17 cellular contexts compared by ENCODE assay signal in genomic region chr22:17348464-17349103, GRCh38. TPM values are rescaled to one million over a fixed set of nuclear protein-coding genes. Genes with fewer than 3 reads are reported as not detected.
A peak's percentile ranks its signal among the peaks of the same experiment; 100 is the strongest.
DNase-seq lines count a peak whose midpoint lies in the region; ATAC-seq and TF ChIP-seq lines count a peak whose summit lies in the region.
"Had no signal": no experiment of that assay in that cellular context is flagged by ENCODE, and none has a peak within 500 bp of the region (broad histone marks: within the 10 kb centered on the region; RNA-seq: fewer than 3 reads in every experiment).

No MANE protein-coding gene starts in this region.

- CTCF ChIA-PET in PC-3 (lab: Charles Lee) = no interaction called here

- H3K27ac ChIP-seq in GM23338 (ENCODE audit: low read depth) (no peak overlapping the region), PC-3 (ENCODE audit: low read length) (no peak overlapping the region), neural progenitor cell (no peak overlapping the region)
- H3K27ac ChIP-seq: SK-N-MC had no signal

- BruUV-seq in PC-3 (replicated peaks; lab: Mats Ljungman, UMichigan) = no TSS peak

- H3K27me3 ChIP-seq in GM23338 (ENCODE audit: insufficient read depth) = no peaks in the 10 kb centered on the region
- peaks cover 9% of the 10 kb centered on the region for H3K27me3 ChIP-seq in PC-3 (ENCODE audit: low read length)
- H3K27me3 ChIP-seq in neural progenitor cell = no peaks in the 10 kb centered on the region

- H4K20me1 ChIP-seq in GM23338 (replicated peaks; ENCODE audit: insufficient read depth) = no peaks in the 10 kb centered on the region
- H4K20me1 ChIP-seq in PC-3 (ENCODE audit: low read length) = no peaks in the 10 kb centered on the region
- no peaks in the 10 kb centered on the region for H4K20me1 ChIP-seq in neural progenitor cell (ENCODE audit: low read depth)

- H3K27me3 Mint-ChIP-seq in GM23338 (ENCODE audit: insufficient read depth, low read depth, poor library complexity) (no peaks in the 10 kb centered on the region), neural progenitor cell (ENCODE audit: insufficient read depth, low read depth) (peaks cover 5% of the 10 kb centered on the region)
- peaks cover 6 to 13% of the 10 kb centered on the region in 2 donors for H3K27me3 Mint-ChIP-seq in natural killer cell treated with Interleukin-12 subunit alpha and Interleukin-12 subunit beta and Interleukin-15 and Interleukin-18, amount 100 ng/mL, for 72 hours

- H3K4me3 ChIP-seq in GM23338 (no peak overlapping the region), PC-3 (ENCODE audit: low read length) (no peak overlapping the region), neural progenitor cell (no peak overlapping the region)
- H3K4me3 ChIP-seq: SK-N-MC had no signal

- no peaks in the 10 kb centered on the region for H3K9me3 ChIP-seq in PC-3 (ENCODE audit: low read length)
- H3K9me3 ChIP-seq in neural progenitor cell (ENCODE audit: low read depth) = no peaks in the 10 kb centered on the region
- H3K9me3 ChIP-seq: Caco-2 had no signal

- H3F3A ChIP-seq in GM23338 (replicated peaks; ENCODE audit: low read depth) (peaks cover 7% of the 10 kb centered on the region; the same call in 1 of the 2 replicates), PC-3 (ENCODE audit: low read length, unreplicated experiment) (no peaks in the 10 kb centered on the region), neural progenitor cell (ENCODE audit: low read depth) (no peaks in the 10 kb centered on the region)

- peak overlapping the region; percentile 90 for H2AFZ ChIP-seq in GM23338
- H2AFZ ChIP-seq in PC-3 (ENCODE audit: low read length) = no peak overlapping the region
- H2AFZ ChIP-seq in neural progenitor cell (replicated peaks) = peak overlapping the region; percentile 11

- no peak for TF ChIP-seq CTCF in GM23338 (conservative IDR thresholded peaks at IDR 0.05; ENCODE audit: low read depth in 2 of 2)
- TF ChIP-seq CTCF in PC-3 (conservative IDR thresholded peaks at IDR 0.05; ENCODE audit: low read depth, low read length) = no peak
- no peak for TF ChIP-seq CTCF in neural progenitor cell (IDR thresholded peaks at IDR 0.05)

- no peak overlapping the region for H3K9ac ChIP-seq in PC-3 (ENCODE audit: low read length)
- H3K9ac ChIP-seq in neural progenitor cell = no peak overlapping the region

- H3K79me2 ChIP-seq in GM23338 (replicated peaks; ENCODE audit: insufficient read depth) = no peaks in the 10 kb centered on the region
- H3K79me2 ChIP-seq in PC-3 (ENCODE audit: low read length) = no peaks in the 10 kb centered on the region
- no peaks in the 10 kb centered on the region for H3K79me2 ChIP-seq in neural progenitor cell (ENCODE audit: low read depth)

- POLR2A ChIA-PET in PC-3 (lab: Charles Lee; ENCODE audit: unreplicated experiment) = no interaction called here

- H3K4me1 ChIP-seq in GM23338 (ENCODE audit: insufficient read depth) = no peaks in the 10 kb centered on the region
- no peaks in the 10 kb centered on the region for H3K4me1 ChIP-seq in PC-3 (ENCODE audit: insufficient read depth, low read length)
- H3K4me1 ChIP-seq in neural progenitor cell = no peaks in the 10 kb centered on the region
- H3K4me1 ChIP-seq: Caco-2 had no signal

- DNase-seq in DMS114 treated with DMSO at 0.1 percent for 48 hours (lab: John Stamatoyannopoulos, UW; ENCODE audit: unreplicated experiment) (peak; percentile 12), GM23338 (ENCODE audit: low spot score) (no peak), PC-3 (no peak), neural progenitor cell (ENCODE audit: low spot score) (no peak), HuH-7.5 (ENCODE audit: low spot score) (no peak)
- no peak for DNase-seq in effector CD8-positive, alpha-beta T cell (lab: John Stamatoyannopoulos, UW)
- DNase-seq in natural killer cell treated with Interleukin-12 subunit alpha and Interleukin-12 subunit beta and Interleukin-15 and Interleukin-18, amount 100 ng/mL, for 72 hours (ENCODE audit: low spot score) = no peak
- DNase-seq: Caco-2; CD4-positive, CD25-positive, alpha-beta regulatory T cell; GF-D8; HCEC 1CT; MV-4-11; NCI-H1930; Right ventricle myocardium superior; T-helper 1 cell had no signal

- intact Hi-C loops in PC-3 (cut with micrococcal nuclease) = no loop called here

- H3K36me3 Mint-ChIP-seq in GM23338 (ENCODE audit: low read depth) = no peaks in the 10 kb centered on the region
- H3K36me3 Mint-ChIP-seq in neural progenitor cell = no peaks in the 10 kb centered on the region
- H3K36me3 Mint-ChIP-seq in natural killer cell treated with Interleukin-12 subunit alpha and Interleukin-12 subunit beta and Interleukin-15 and Interleukin-18, amount 100 ng/mL, for 72 hours = no peaks in the 10 kb centered on the region
- H3K36me3 Mint-ChIP-seq: CD4-positive, CD25-positive, alpha-beta regulatory T cell had no signal

- H3K4me2 ChIP-seq in GM23338 (no peak overlapping the region), PC-3 (ENCODE audit: low read length) (0 out of 2 replicates have a peak overlapping the region, but pooled peaks have one; percentile 34), neural progenitor cell (no peak overlapping the region)

- H3K9me3 Mint-ChIP-seq in GM23338 (no peaks in the 10 kb centered on the region), neural progenitor cell (peaks cover 2% of the 10 kb centered on the region)
- H3K9me3 Mint-ChIP-seq in natural killer cell treated with Interleukin-12 subunit alpha and Interleukin-12 subunit beta and Interleukin-15 and Interleukin-18, amount 100 ng/mL, for 72 hours = no peaks in the 10 kb centered on the region

- H3K9me2 ChIP-seq in GM23338 (ENCODE audit: insufficient read depth) (no peaks in the 10 kb centered on the region), PC-3 (replicated peaks; ENCODE audit: low read length) (no peaks in the 10 kb centered on the region)

- no peak overlapping the region for H3K27ac Mint-ChIP-seq in GM23338
- H3K27ac Mint-ChIP-seq in neural progenitor cell = no peak overlapping the region
- H3K27ac Mint-ChIP-seq in natural killer cell treated with Interleukin-12 subunit alpha and Interleukin-12 subunit beta and Interleukin-15 and Interleukin-18, amount 100 ng/mL, for 72 hours = no peak overlapping the region
- H3K27ac Mint-ChIP-seq: B cell; CD4-positive, CD25-positive, alpha-beta regulatory T cell had no signal

- ATAC-seq in GM23338 (no peak), PC-3 (no peak)
- no peak for ATAC-seq in natural killer cell treated with Interleukin-12 subunit alpha and Interleukin-12 subunit beta and Interleukin-15 and Interleukin-18, amount 100 ng/mL, for 72 hours

- H3K4me3 Mint-ChIP-seq in GM23338 (no peak overlapping the region), neural progenitor cell (no peak overlapping the region)
- no peak overlapping the region for H3K4me3 Mint-ChIP-seq in natural killer cell treated with Interleukin-12 subunit alpha and Interleukin-12 subunit beta and Interleukin-15 and Interleukin-18, amount 100 ng/mL, for 72 hours
- H3K4me3 Mint-ChIP-seq: B cell had no signal

- no peaks in the 10 kb centered on the region for H3K36me3 ChIP-seq in GM23338 (ENCODE audit: insufficient read depth)
- H3K36me3 ChIP-seq in PC-3 (ENCODE audit: low read depth, low read length) = no peaks in the 10 kb centered on the region
- H3K36me3 ChIP-seq in neural progenitor cell = no peaks in the 10 kb centered on the region

- H3K4me1 Mint-ChIP-seq in GM23338 (no peaks in the 10 kb centered on the region), neural progenitor cell (peaks cover 6% of the 10 kb centered on the region)
- no peaks in the 10 kb centered on the region for H3K4me1 Mint-ChIP-seq in natural killer cell treated with Interleukin-12 subunit alpha and Interleukin-12 subunit beta and Interleukin-15 and Interleukin-18, amount 100 ng/mL, for 72 hours (ENCODE audit: low read depth in 2 of 2)
- H3K4me1 Mint-ChIP-seq: B cell had no signal

TF ChIP-seq in GM23338, 12 proteins besides CTCF, POLR2A, EP300 and RAD21 (continues in another document):
- TF ChIP-seq STAT1 (IDR thresholded peaks at IDR 0.05; ENCODE audit: unreplicated experiment) (no peak), ZNF114 (CRISPR knock-in tag; IDR thresholded peaks at IDR 0.05) (no peak), ETS1 (IDR thresholded peaks at IDR 0.05) (no peak), NANOG (IDR thresholded peaks at IDR 0.05; ENCODE audit: borderline replicate concordance) (no peak), EZH2 (IDR thresholded peaks at IDR 0.05; ENCODE audit: low read depth, unreplicated experiment) (no peak), JUNB (IDR thresholded peaks at IDR 0.05; ENCODE audit: unreplicated experiment) (no peak), POLR2AphosphoS5 (IDR thresholded peaks at IDR 0.05; ENCODE audit: low read depth) (no peak)

RNA-seq across cellular contexts. Expression of gene CECR2, which starts 20.7 kb away (rescaled TPM):
- 106 and 110 TPM in 2 replicates for total RNA-seq in GM23338 (2014; rRNA removed; shearing (Covaris generic))
- polyA plus RNA-seq in GM23338 (2016; fragmentation: Nextera tagmentation; extraction: Ambion mirVana) = 18.4 and 24.2 TPM in 2 replicates
- total RNA-seq in PC-3 (2014; rRNA removed) (not detected in 2 replicates), neural progenitor cell (ENCODE audit: low replicate concordance) (67.8 and 72.8 TPM in 2 replicates)
- total RNA-seq in natural killer cell treated with Interleukin-12 subunit alpha and Interleukin-12 subunit beta and Interleukin-15 and Interleukin-18, amount 100 ng/mL, for 72 hours = not detected
- total RNA-seq: CD4-positive, CD25-positive, alpha-beta regulatory T cell had no signal
- polyA plus RNA-seq: CD4-positive, CD25-positive, alpha-beta regulatory T cell had no signal

Comparison
In these comparisons a context has a peak if more than half of its experiments do, and no peak if none do; other contexts are left out.
1. RNA of gene CECR2, which starts 20.7 kb away (total RNA-seq): 106 to 110 TPM in GM23338 and 67.8 to 72.8 TPM in neural progenitor cell; not detected in PC-3 and not detected in natural killer cell treated with Interleukin-12 subunit alpha and Interleukin-12 subunit beta and Interleukin-15 and Interleukin-18, amount 100 ng/mL, for 72 hours; every median in the first group is over 10 times any median in the second.